Comparison of ENCODE assay signal across 9 cellular contexts in genomic region chr17:8125947-8126305, GRCh38. TPM values are rescaled to one million over a fixed set of nuclear protein-coding genes. Genes with fewer than 3 reads are reported as not detected.
DNase-seq lines count a peak whose midpoint lies in the region; ATAC-seq and TF ChIP-seq lines count a peak whose summit lies in the region.
"Had no signal": no experiment of that assay in that cellular context is flagged by ENCODE, and none has a peak within 500 bp of the region (broad histone marks: within the 10 kb centered on the region; RNA-seq: fewer than 3 reads in every experiment).

No MANE protein-coding gene starts in this region.

- no peak for TF ChIP-seq RAD21 in neural cell (conservative IDR thresholded peaks at IDR 0.05)

- CTCF ChIA-PET in activated naive CD4-positive, alpha-beta T cell treated with anti-CD3 and anti-CD28 coated beads, Interleukin-2, amount 10 ng/mL, durations not matched to agents 7 days and 5 days (lab: Charles Lee), result interaction anchor here (2.5 kb wide), 1 partner anchor 12 kb away, joined by 15 read pairs; no protein-coding TSS in a partner anchor
- CTCF ChIA-PET in RWPE1 (lab: Yijun Ruan, JAX), result no interaction called here

- peak overlapping the region; percentile 80 for H3K9ac ChIP-seq in neural cell (ENCODE audit: low read length)

- peak overlapping the region; percentile 69 for H2AFZ ChIP-seq in neural cell (ENCODE audit: low read depth, low read length)

- peak overlapping the region; percentile 77 for H3K4me2 ChIP-seq in neural cell (ENCODE audit: low read length)

- no peak for DNase-seq in activated naive CD4-positive, alpha-beta T cell treated with anti-CD3 and anti-CD28 coated beads, Interleukin-2, amount 10 ng/mL, durations not matched to agents 7 days and 5 days
- no peak for DNase-seq in activated naive CD4-positive, alpha-beta T cell treated with anti-CD3 and anti-CD28 coated beads, Interleukin-2, amount 50 U/mL, for 16 hours
- DNase-seq in RWPE1 (ENCODE audit: low spot score) (no peak), endothelial cell (ENCODE audit: low spot score) (no peak), GF-D8 (lab: John Stamatoyannopoulos, UW) (no peak)

- H3K79me2 ChIP-seq in neural cell (replicated peaks; ENCODE audit: insufficient read depth, low read length), result no peaks in the 10 kb centered on the region

- no peaks in the 10 kb centered on the region for H3K9me3 ChIP-seq in neural cell (ENCODE audit: low read length)

- H4K20me1 ChIP-seq in neural cell (ENCODE audit: insufficient read depth), result no peaks in the 10 kb centered on the region

- H3K36me3 ChIP-seq in neural cell (ENCODE audit: insufficient read depth, low read length), result no peaks in the 10 kb centered on the region

- H3K27me3 ChIP-seq in neural cell (ENCODE audit: insufficient read depth, low read depth, low read length), result peaks cover 50% of the 10 kb centered on the region

- H3K27ac ChIP-seq in RWPE1 (peak overlapping the region; percentile 90), neural cell (ENCODE audit: low read length) (peak overlapping the region; percentile 70)
- H3K27ac ChIP-seq: foreskin keratinocyte had no signal

- H3F3A ChIP-seq in neural cell (ENCODE audit: insufficient read depth, low read length, poor library complexity, severe bottlenecking), result peaks cover 2% of the 10 kb centered on the region

- TF ChIP-seq CTCF in RWPE1 (conservative IDR thresholded peaks at IDR 0.05; ENCODE audit: low read depth) (no peak), endothelial cell (IDR thresholded peaks at IDR 0.05; ENCODE audit: unreplicated experiment) (no peak), neural cell (IDR thresholded peaks at IDR 0.05; ENCODE audit: poor library complexity, severe bottlenecking) (no peak)

- ATAC-seq in HG02642 (IDR thresholded peaks at IDR 0.05; ENCODE audit: poor library complexity, unreplicated experiment), result no peak
- no peak for ATAC-seq in GM21825 (IDR thresholded peaks at IDR 0.05; ENCODE audit: unreplicated experiment)

- H3K4me3 ChIP-seq in neural cell (ENCODE audit: low read length), result peak overlapping the region; percentile 88

- H3K27ac Mint-ChIP-seq in activated naive CD4-positive, alpha-beta T cell treated with anti-CD3 and anti-CD28 coated beads, Interleukin-2, amount 10 ng/mL, durations not matched to agents 7 days and 5 days, result peak overlapping the region; percentile 84
- H3K27ac Mint-ChIP-seq in endothelial cell (ENCODE audit: unreplicated experiment), result peak overlapping the region; percentile 92

- no peaks in the 10 kb centered on the region for H3K9me3 Mint-ChIP-seq in activated naive CD4-positive, alpha-beta T cell treated with anti-CD3 and anti-CD28 coated beads, Interleukin-2, amount 10 ng/mL, durations not matched to agents 7 days and 5 days
- H3K9me3 Mint-ChIP-seq in endothelial cell (ENCODE audit: unreplicated experiment), result no peaks in the 10 kb centered on the region

- peaks cover 88% of the 10 kb centered on the region for H3K27me3 Mint-ChIP-seq in activated naive CD4-positive, alpha-beta T cell treated with anti-CD3 and anti-CD28 coated beads, Interleukin-2, amount 10 ng/mL, durations not matched to agents 7 days and 5 days
- peaks cover 44% of the 10 kb centered on the region for H3K27me3 Mint-ChIP-seq in endothelial cell (ENCODE audit: unreplicated experiment)

- H3K4me1 Mint-ChIP-seq in activated naive CD4-positive, alpha-beta T cell treated with anti-CD3 and anti-CD28 coated beads, Interleukin-2, amount 10 ng/mL, durations not matched to agents 7 days and 5 days, result peaks cover 55% of the 10 kb centered on the region
- H3K4me1 Mint-ChIP-seq in endothelial cell (ENCODE audit: unreplicated experiment), result peaks cover 45% of the 10 kb centered on the region

- TF ChIP-seq EP300 in neural cell (conservative IDR thresholded peaks at IDR 0.05; ENCODE audit: poor library complexity, severe bottlenecking), result no peak

- no peaks in the 10 kb centered on the region for H3K9me2 ChIP-seq in neural cell (ENCODE audit: insufficient read depth, low read length)

- POLR2A ChIA-PET in RWPE1 (lab: Yijun Ruan, JAX; ENCODE audit: low non-redundant PET), result interaction anchor here (1.2 kb wide), 1 partner anchor 31 kb away, joined by 3 read pairs; no protein-coding TSS in a partner anchor

- H3K4me3 Mint-ChIP-seq in activated naive CD4-positive, alpha-beta T cell treated with anti-CD3 and anti-CD28 coated beads, Interleukin-2, amount 10 ng/mL, durations not matched to agents 7 days and 5 days, result peak overlapping the region; percentile 93
- H3K4me3 Mint-ChIP-seq in endothelial cell (ENCODE audit: unreplicated experiment), result peak overlapping the region; percentile 95

- peaks cover 2% of the 10 kb centered on the region for H3K36me3 Mint-ChIP-seq in activated naive CD4-positive, alpha-beta T cell treated with anti-CD3 and anti-CD28 coated beads, Interleukin-2, amount 10 ng/mL, durations not matched to agents 7 days and 5 days
- H3K36me3 Mint-ChIP-seq in endothelial cell (ENCODE audit: low read depth, unreplicated experiment), result peaks cover 14% of the 10 kb centered on the region

TF ChIP-seq in neural cell, 6 proteins besides CTCF, POLR2A, EP300 and RAD21:
- TF ChIP-seq SMC3 (conservative IDR thresholded peaks at IDR 0.05; ENCODE audit: poor library complexity), result no peak
- TF ChIP-seq MXI1 (conservative IDR thresholded peaks at IDR 0.05; ENCODE audit: poor library complexity, severe bottlenecking), result no peak
- TF ChIP-seq POLR2AphosphoS5 (IDR thresholded peaks at IDR 0.05), result no peak
- no peak for TF ChIP-seq EZH2 (IDR thresholded peaks at IDR 0.05; ENCODE audit: borderline replicate concordance, insufficient read depth, low read length, poor library complexity, severe bottlenecking)
- no peak for TF ChIP-seq TAF1 (IDR thresholded peaks at IDR 0.05; ENCODE audit: low read depth)
- TF ChIP-seq REST (IDR thresholded peaks at IDR 0.05; ENCODE audit: borderline replicate concordance), result no peak

RNA-seq across cellular contexts. Expression of gene HES7, which starts 2.0 kb away (rescaled TPM):
- 3.3 TPM for total RNA-seq in endothelial cell (ENCODE audit: unreplicated experiment)
- polyA plus RNA-seq in neural cell, result 7.3 and 15.3 TPM in 2 replicates
- 2.4 TPM in 1 of 2 replicates, not detected in the other for polyA minus RNA-seq in neural cell

RNA-seq across cellular contexts. Expression of gene ALOXE3, which starts 7.6 kb away (rescaled TPM):
- total RNA-seq in endothelial cell (ENCODE audit: unreplicated experiment), result not detected
- 0.77 and 1.6 TPM in 2 replicates for polyA plus RNA-seq in neural cell
- polyA minus RNA-seq in neural cell, result 0.73 and 0.81 TPM in 2 replicates

RNA-seq across cellular contexts. Expression of gene PER1, which starts 26.3 kb away (rescaled TPM):
- 30.0 TPM for total RNA-seq in endothelial cell (ENCODE audit: unreplicated experiment)
- 1.9 and 2.0 TPM in 2 replicates for polyA plus RNA-seq in neural cell
- 16.8 and 20.2 TPM in 2 replicates for polyA minus RNA-seq in neural cell

RNA-seq across cellular contexts. Expression of gene VAMP2, which starts 36.8 kb away (rescaled TPM):
- total RNA-seq in endothelial cell (ENCODE audit: unreplicated experiment), result 19.8 TPM
- polyA plus RNA-seq in neural cell, result 91.6 and 98.3 TPM in 2 replicates
- 80.3 and 88.3 TPM in 2 replicates for polyA minus RNA-seq in neural cell

RNA-seq across cellular contexts. Expression of gene ALOX12B, which starts 38.4 kb away (rescaled TPM):
- 1.7 TPM for total RNA-seq in endothelial cell (ENCODE audit: unreplicated experiment)
- 0.31 and 0.34 TPM in 2 replicates for polyA plus RNA-seq in neural cell
- 0.73 TPM in 1 of 2 replicates, not detected in the other for polyA minus RNA-seq in neural cell
